In genomic region chr22:33167998-33168397, GRCh38 we compare ENCODE assay signal across 14 cellular contexts.
DNase-seq lines count a peak whose midpoint lies in the region; ATAC-seq lines count a peak whose summit lies in the region.
"Had no signal": no experiment of that assay in that cellular context is flagged by ENCODE, and none has a peak within 500 bp of the region (broad histone marks: within the 10 kb centered on the region; RNA-seq: fewer than 3 reads in every experiment).

No MANE protein-coding gene starts in this region.

- intact Hi-C loops in left colon (cut with DNase I, micrococcal nuclease), result no loop called here

- ATAC-seq in left colon, result peak; percentile 30
- ATAC-seq in GM18861 (IDR thresholded peaks at IDR 0.05; ENCODE audit: unreplicated experiment), result no peak
- no peak for ATAC-seq in esophagus mucosa
- ATAC-seq: CD8-positive, alpha-beta T cell had no signal

- DNase-seq in NCI-H1092 treated with DMSO at 0.1 percent for 48 hours (lab: John Stamatoyannopoulos, UW) (peak; percentile 34), NCI-H1092 (lab: John Stamatoyannopoulos, UW) (no peak), DMS53 treated with DMSO at 0.1 percent for 48 hours (lab: John Stamatoyannopoulos, UW; ENCODE audit: unreplicated experiment) (peak; percentile 34), left colon (no peak), NOMO-1 (lab: John Stamatoyannopoulos, UW; ENCODE audit: unreplicated experiment in 2 of 2) (no peak)
- DNase-seq: CD4-positive, CD25-positive, alpha-beta regulatory T cell; CD8-positive, alpha-beta T cell; DMS 273 treated with DMSO at 0.1 percent for 48 hours; DND-41; GM23248; H7; HCEC 1CT had no signal

Comparison
In these comparisons a context has a peak if more than half of its experiments do, and no peak if none do; other contexts are left out.
1. DNase-seq: peak in NCI-H1092 treated with DMSO at 0.1 percent for 48 hours (single experiment) and DMS53 treated with DMSO at 0.1 percent for 48 hours (single experiment); none in NCI-H1092 (single experiment), left colon (0 of 2) and NOMO-1 (0 of 2).